ENCODE assay signal across 24 cellular contexts in the genomic region with DNA sequence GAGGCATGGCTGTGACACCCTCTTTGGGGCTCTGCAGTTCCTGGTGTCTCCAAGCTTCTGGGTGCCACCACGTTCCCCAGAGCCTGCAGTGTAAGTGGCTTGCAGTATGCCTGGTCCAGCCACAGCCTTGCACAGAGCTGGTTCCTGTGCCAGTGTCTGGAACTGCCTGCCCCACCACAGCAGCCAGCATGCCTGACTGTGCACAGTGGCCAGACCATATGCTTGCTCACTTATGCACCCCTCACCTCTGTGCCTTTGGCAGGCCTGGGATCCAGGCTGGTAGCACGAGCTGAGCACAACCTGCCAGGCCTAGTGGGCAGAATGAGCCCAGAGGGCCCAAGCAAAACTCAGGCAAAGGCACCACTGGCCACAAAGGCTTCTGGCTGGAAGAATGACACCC.
"Had no signal": no experiment of that assay in that cellular context is flagged by ENCODE, and none has a peak within 500 bp of the region (broad histone marks: within the 10 kb centered on the region; RNA-seq: fewer than 3 reads in every experiment).

No MANE protein-coding gene starts in this region.

- H3K4me3 ChIP-seq: dorsolateral prefrontal cortex, gastrocnemius medialis, lung, pancreas, smooth muscle cell, stomach, thoracic aorta, tibial nerve, vagina had no signal

- FAIRE-seq: colon, keratinocyte, pancreas had no signal

- H3K4me2 ChIP-seq: smooth muscle cell had no signal

- H3K9me3 ChIP-seq: gastrocnemius medialis, pancreas, thoracic aorta, vagina had no signal

- DNase-seq: effector CD4-positive, alpha-beta T cell; foreskin fibroblast; gastrocnemius medialis; head of caudate nucleus; natural killer cell; stimulated activated CD4-positive, alpha-beta T cell treated with anti-CD3 and anti-CD28 coated beads, Interleukin-12 subunit alpha, Interleukin-12 subunit beta, amount 100 ng/mL, for 4 hours; stimulated activated CD4-positive, alpha-beta T cell treated with anti-CD3 and anti-CD28 coated beads, Interleukin-1b, Interleukin-23, amount 100 ng/mL, for 48 hours; stimulated activated CD4-positive, alpha-beta T cell treated with anti-CD3 and anti-CD28 coated beads, Interleukin-4, amount 100 ng/mL, for 1 hour; stimulated activated CD8-positive, alpha-beta memory T cell treated with anti-CD3 and anti-CD28 coated beads, Interleukin-4, amount 100 ng/mL, for 48 hours; stimulated activated naive CD4-positive, alpha-beta T cell treated with Interleukin-2 at 50 U/mL for 16 hours; stomach; substantia nigra had no signal

- H3K36me3 ChIP-seq: gastrocnemius medialis, neutrophil, pancreas, stomach, thoracic aorta, tibial nerve, vagina had no signal

- H3K4me1 ChIP-seq: gastrocnemius medialis, pancreas, stomach, tibial nerve, vagina had no signal

- H3K27me3 ChIP-seq: dorsolateral prefrontal cortex, gastrocnemius medialis, neutrophil, pancreas, stomach, tibial nerve, vagina had no signal

- ATAC-seq: gastrocnemius medialis, left lobe of liver, natural killer cell, sciatic nerve had no signal

- H3K27ac ChIP-seq: gastrocnemius medialis, neutrophil, pancreas, stomach, thoracic aorta, tibial nerve, vagina had no signal
